23 cellular contexts compared by ENCODE assay signal in the genomic region with DNA sequence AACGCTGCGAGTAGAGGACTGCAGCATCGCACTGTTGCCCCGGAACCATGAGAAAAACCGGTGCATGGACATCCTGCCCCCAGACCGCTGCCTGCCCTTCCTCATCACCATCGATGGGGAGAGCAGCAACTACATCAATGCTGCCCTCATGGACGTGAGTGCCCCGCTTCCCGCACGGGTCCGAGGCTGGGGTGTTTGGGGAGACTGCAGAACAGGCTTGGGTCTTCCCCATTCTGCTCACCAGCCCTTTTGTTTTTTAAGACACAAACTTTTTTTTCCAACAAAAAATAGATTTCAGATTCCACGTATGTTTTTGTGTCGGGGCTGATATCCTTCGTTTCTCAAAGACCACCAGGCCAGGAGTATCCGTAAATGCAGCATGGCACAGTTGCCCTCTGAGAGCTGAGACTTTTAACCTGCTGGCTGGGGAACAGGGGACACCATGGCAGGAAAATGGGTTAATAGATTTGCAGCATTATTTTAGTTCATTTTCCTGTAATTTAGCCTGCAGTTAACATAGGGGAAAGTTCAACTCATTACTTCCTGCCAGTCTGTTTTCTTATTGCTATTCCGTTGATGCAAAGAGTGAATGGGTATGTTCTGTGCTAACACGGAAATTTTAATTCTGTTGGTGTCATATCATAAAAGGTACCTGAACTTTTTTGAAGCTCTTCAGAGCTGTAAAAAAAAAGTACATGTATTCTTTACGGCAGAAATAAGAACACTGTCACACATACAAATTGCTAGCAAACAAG.
"Had no signal": no experiment of that assay in that cellular context is flagged by ENCODE, and none has a peak within 500 bp of the region (broad histone marks: within the 10 kb centered on the region; RNA-seq: fewer than 3 reads in every experiment).

No MANE protein-coding gene starts in this region.

- H3K9ac ChIP-seq: KMS-11 had no signal

- H3K4me3 ChIP-seq: K562 had no signal

- H3K4me2 ChIP-seq: KMS-11 had no signal

- ATAC-seq: HepG2, K562, Panc1, PC-3, SK-N-SH treated with all-trans-retinoic acid at 6 μM for 48 hours had no signal

- DNase-seq: Kasumi-1; MM.1S; NCI-H1092 treated with DMSO at 0.1 percent for 48 hours; NCI-H1436; NCI-H187; NCI-H2029; NCI-H2081 treated with DMSO at 0.1 percent for 48 hours; NCI-H2171; NCI-H226; NCI-H446; NCI-H510A; NCI-H524 treated with DMSO at 0.1 percent for 48 hours; NCI-H69; NCI-H82; NK-92 treated with Interleukin-12 subunit alpha and Interleukin-12 subunit beta, amount 100 ng/mL, for 24 hours; PC-3; SHP77 had no signal

- H3K27ac ChIP-seq: KMS-11, RWPE1 had no signal
